15 cellular contexts compared by ENCODE assay signal in genomic region chr5:122153230-122153629, GRCh38. TPM values are rescaled to one million over a fixed set of nuclear protein-coding genes. Genes with fewer than 3 reads are reported as not detected.
DNase-seq lines count a peak whose midpoint lies in the region; ATAC-seq and TF ChIP-seq lines count a peak whose summit lies in the region.
"Had no signal": no experiment of that assay in that cellular context is flagged by ENCODE, and none has a peak within 500 bp of the region (broad histone marks: within the 10 kb centered on the region; RNA-seq: fewer than 3 reads in every experiment).

No MANE protein-coding gene starts in this region.

- no peak for TF ChIP-seq EP300 in transverse colon (IDR thresholded peaks at IDR 0.05; ENCODE audit: low read depth)

- no peaks in the 10 kb centered on the region for H3K27me3 ChIP-seq in transverse colon

- H3K27ac ChIP-seq in transverse colon = peak overlapping the region; percentile 39 to 54 (median 48)

- no peaks in the 10 kb centered on the region for H3K9me3 ChIP-seq in transverse colon

- no peak for ATAC-seq in HG03432 (IDR thresholded peaks at IDR 0.05; ENCODE audit: unreplicated experiment)
- ATAC-seq: activated T-cell treated with anti-CD3 and anti-CD28 coated beads, Interleukin-2, amount 50 U/mL, for 4 hours; effector memory CD8-positive, alpha-beta T cell had no signal

- 55% methylated on average over 2 of the region's 2 CpGs; no CpG with 5 or more reads in 1 of the 2 donors for whole genome bisulfite sequencing in transverse colon (ENCODE audit: low coverage in 1 of 2), 2 donors

- TF ChIP-seq POLR2A in transverse colon (IDR thresholded peaks at IDR 0.05) = no peak

- H3K4me1 ChIP-seq in transverse colon = peaks cover 0 to 22% (median 3%) of the 10 kb centered on the region in 4 donors

- TF ChIP-seq CTCF in astrocyte of the cerebellum (IDR thresholded peaks at IDR 0.05; ENCODE audit: low read depth, low read length, missing control alignments) = no peak
- no peak for TF ChIP-seq CTCF in transverse colon (IDR thresholded peaks at IDR 0.05)

- H3K4me3 ChIP-seq in astrocyte of the cerebellum (ENCODE audit: low read depth, low read length) (no peak overlapping the region), transverse colon (no peak overlapping the region)

- H3K36me3 ChIP-seq in transverse colon = no peaks in the 10 kb centered on the region

- intact Hi-C loops in transverse colon (cut with DNase I; ENCODE audit: low total_unique reads) = no loop called here

- in situ Hi-C loops in astrocyte of the cerebellum (cut with HindIII; ENCODE audit: low sequenced_read_pairs) (no loop called here), transverse colon (cut with MboI; ENCODE audit: low pct_ligation_motif_present in 1 of 4, low pct_unique_long_range_greater_than_20kb in 1 of 4, low sequenced_read_pairs in 3 of 4) (loop anchor here in 1 of 4 donors (25.0 kb wide), 1 partner anchor 191 kb away; the partner anchor contains the start of gene SRFBP1)

- DNase-seq in HS-5 (ENCODE audit: low read depth) (peak; percentile 49), astrocyte of the cerebellum (ENCODE audit: low read depth) (peak; percentile 82), kidney tubule cell (ENCODE audit: low spot score) (peak; percentile 13), transverse colon (no peak)
- DNase-seq in stimulated activated CD4-positive, alpha-beta T cell treated with anti-CD3 and anti-CD28 coated beads, Interleukin-1b, Interleukin-23, amount 100 ng/mL, for 48 hours = no peak
- no peak for DNase-seq in stimulated activated naive CD4-positive, alpha-beta T cell (lab: John Stamatoyannopoulos, UW)
- DNase-seq: activated CD4-positive, alpha-beta T cell treated with anti-CD3 and anti-CD28 coated beads, Interleukin-2, amount 10 ng/mL, durations not matched to agents 24 days and 14 days; activated T-cell treated with anti-CD3 and anti-CD28 coated beads, Interleukin-2, amount 50 U/mL, for 4 hours; amygdala; effector memory CD8-positive, alpha-beta T cell; NCI-H1436; NCI-H524 treated with DMSO at 0.1 percent for 48 hours; nephron progenitor cell; T-helper 9 cell had no signal

RNA-seq across cellular contexts. Expression of gene ZNF474, which starts 23.9 kb away (rescaled TPM):
- not detected for total RNA-seq in transverse colon
- total RNA-seq: activated CD4-positive, alpha-beta T cell treated with anti-CD3 and anti-CD28 coated beads, Interleukin-2, amount 10 ng/mL, durations not matched to agents 24 days and 14 days had no signal

Comparison
In these comparisons a context has a peak if more than half of its experiments do, and no peak if none do; other contexts are left out.
1. DNase-seq: peak in HS-5 (single experiment), astrocyte of the cerebellum (single experiment) and kidney tubule cell (single experiment); none in transverse colon (single experiment), stimulated activated CD4-positive, alpha-beta T cell treated with anti-CD3 and anti-CD28 coated beads, Interleukin-1b, Interleukin-23, amount 100 ng/mL, for 48 hours (single experiment) and stimulated activated naive CD4-positive, alpha-beta T cell (0 of 6).